1 cellular context compared by ENCODE assay signal in genomic region chr9:125638646-125639045, GRCh38.
TF ChIP-seq lines count a peak whose summit lies in the region.

No MANE protein-coding gene starts in this region.

TF ChIP-seq in GM12878, 131 proteins besides CTCF, POLR2A, EP300 and RAD21 (continued from another document):
- TF ChIP-seq BCLAF1 (IDR thresholded peaks at IDR 0.05), result no peak
- no peak for TF ChIP-seq TAF1 (IDR thresholded peaks at IDR 0.05; ENCODE audit: borderline replicate concordance, low read depth, low read length)
- no peak for TF ChIP-seq POLR2AphosphoS2 (IDR thresholded peaks at IDR 0.05; ENCODE audit: low read depth, low read length)
- TF ChIP-seq MXI1 (IDR thresholded peaks at IDR 0.05; ENCODE audit: low read depth, low read length), result no peak
- no peak for TF ChIP-seq NR2F1 (conservative IDR thresholded peaks at IDR 0.05)
- TF ChIP-seq SP1 (IDR thresholded peaks at IDR 0.05; ENCODE audit: low read depth, low read length), result no peak
- TF ChIP-seq KDM1A (IDR thresholded peaks at IDR 0.05; ENCODE audit: borderline replicate concordance), result no peak
- no peak for TF ChIP-seq JUNB (IDR thresholded peaks at IDR 0.05)
- no peak for TF ChIP-seq SIN3A (IDR thresholded peaks at IDR 0.05; ENCODE audit: low read depth, low read length)
- TF ChIP-seq YY1 (IDR thresholded peaks at IDR 0.05; ENCODE audit: low read depth, low read length), result no peak
- TF ChIP-seq ZNF24 (IDR thresholded peaks at IDR 0.05), result no peak
- TF ChIP-seq FOXK2 (IDR thresholded peaks at IDR 0.05), result no peak
- no peak for TF ChIP-seq IKZF2 (IDR thresholded peaks at IDR 0.05)
- TF ChIP-seq ETV6 (conservative IDR thresholded peaks at IDR 0.05 in 1 of 2, IDR thresholded peaks at IDR 0.05 in 1 of 2; ENCODE audit: borderline replicate concordance in 1 of 2, low read depth in 1 of 2), result no peak
